Comparison of ENCODE assay signal across 25 cellular contexts in the genomic region with DNA sequence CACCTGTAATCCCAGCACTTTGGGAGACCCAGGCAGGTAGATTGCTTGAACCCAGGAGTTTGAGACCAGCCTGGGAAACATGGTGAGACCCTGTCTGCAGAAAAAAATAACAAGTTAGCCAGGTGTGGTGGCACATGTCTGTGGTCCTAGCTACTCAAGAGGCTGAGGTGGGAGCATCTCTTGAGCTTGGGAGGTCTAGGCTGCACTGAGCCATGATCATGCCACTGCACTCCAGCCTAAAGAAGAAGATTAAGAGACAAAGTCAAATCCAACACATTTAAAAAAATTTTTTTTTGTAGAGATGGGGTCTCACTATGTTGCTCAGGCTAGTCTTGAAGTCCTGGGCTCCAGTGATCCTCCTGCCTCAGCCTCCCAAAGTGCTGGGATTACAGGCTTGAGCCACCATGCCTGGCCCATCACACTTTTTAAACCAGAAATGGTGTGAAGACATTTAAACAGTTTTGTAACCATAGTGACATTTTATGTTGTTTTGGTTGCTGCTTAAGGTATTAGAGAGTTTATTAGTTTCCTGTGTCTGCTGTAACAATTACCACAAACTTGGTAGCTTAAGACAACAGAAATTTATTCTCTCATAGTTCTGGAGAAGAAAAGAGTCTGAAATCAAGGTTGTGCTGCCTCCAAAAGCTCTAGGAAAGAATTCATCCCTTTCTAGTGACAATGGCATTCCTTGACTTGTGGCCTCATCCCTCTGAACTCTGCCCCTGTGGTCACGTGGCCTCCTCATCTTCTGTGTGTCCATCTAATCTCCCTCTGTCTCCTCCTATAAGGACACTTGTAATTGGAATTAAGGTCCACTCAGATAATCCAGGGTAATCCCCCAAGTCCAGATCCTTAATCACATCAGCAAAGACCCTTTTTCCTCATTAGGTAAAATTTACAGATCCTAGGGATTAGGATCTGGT.
DNase-seq lines count a peak whose midpoint lies in the region; ATAC-seq, FAIRE-seq and TF ChIP-seq lines count a peak whose summit lies in the region.
"Had no signal": no experiment of that assay in that cellular context is flagged by ENCODE, and none has a peak within 500 bp of the region (broad histone marks: within the 10 kb centered on the region; RNA-seq: fewer than 3 reads in every experiment).

No MANE protein-coding gene starts in this region.

- H2AFZ ChIP-seq in K562 (ENCODE audit: low read depth, low read length), result no peak overlapping the region
- H2AFZ ChIP-seq: GM23338 had no signal

- no peak for FAIRE-seq in K562 (lab: Jason Lieb, UNC)
- FAIRE-seq: G401.6, RCC 7860 had no signal

- BruUV-seq in K562 (replicated peaks; lab: Mats Ljungman, UMichigan), result no TSS peak

- H3K27ac Mint-ChIP-seq in CD4-positive, alpha-beta T cell, result no peak overlapping the region
- H3K27ac Mint-ChIP-seq in immature natural killer cell, result peak overlapping the region; percentile 63 to 93 (median 86)
- H3K27ac Mint-ChIP-seq in activated naive CD8-positive, alpha-beta T cell treated with anti-CD3 and anti-CD28 coated beads, Interleukin-2, amount 50 U/mL, for 24 hours, result no peak overlapping the region
- H3K27ac Mint-ChIP-seq: GM23338, IgD-negative memory B cell had no signal

- ATAC-seq in CD4-positive, alpha-beta T cell (ENCODE audit: poor library complexity), result peak; percentile 51
- no peak for ATAC-seq in K562
- no peak for ATAC-seq in activated naive CD8-positive, alpha-beta T cell treated with anti-CD3 and anti-CD28 coated beads, Interleukin-2, amount 50 U/mL, for 24 hours
- no peak for ATAC-seq in GM21423 (IDR thresholded peaks at IDR 0.05; ENCODE audit: unreplicated experiment)
- ATAC-seq: GM23338, SK-N-SH treated with all-trans-retinoic acid at 6 μM for 48 hours had no signal

- in situ Hi-C loops in K562 (cut with MboI), result no loop called here

- H3K9me1 ChIP-seq in K562 (ENCODE audit: control insufficient read depth, insufficient read depth, low read length), result no peaks in the 10 kb centered on the region

- peaks cover 0 to 5% of the 10 kb centered on the region in 2 experiments; a peak in 1 of 5 replicates for H3K4me1 ChIP-seq in K562 (replicated peaks in 1 of 2; ENCODE audit: control insufficient read depth in 2 of 2, insufficient read depth in 2 of 2, low read length in 2 of 2)

- H3K27me3 ChIP-seq in CD4-positive, alpha-beta T cell (ENCODE audit: control insufficient read depth, insufficient read depth, low read length), result no peaks in the 10 kb centered on the region
- no peaks in the 10 kb centered on the region for H3K27me3 ChIP-seq in K562 (ENCODE audit: control insufficient read depth in 2 of 2, insufficient read depth in 2 of 2, low read length in 2 of 2)
- H3K27me3 ChIP-seq: BLaER1 treated with 17β-estradiol and CSF1 and Interleukin-3, amounts not matched to agents 10 nM and 100 nM had no signal

- H3K9ac ChIP-seq in K562 (ENCODE audit: insufficient read depth in 1 of 2, low read depth in 2 of 2, low read length in 2 of 2), result no peak overlapping the region
- H3K9ac ChIP-seq: BLaER1 treated with 17β-estradiol and CSF1 and Interleukin-3, amounts not matched to agents 10 nM and 100 nM had no signal

- no peak overlapping the region for H3K4me3 Mint-ChIP-seq in CD4-positive, alpha-beta T cell
- H3K4me3 Mint-ChIP-seq in immature natural killer cell, result peak overlapping the region in 1 of 5 donors; percentile 3
- no peak overlapping the region for H3K4me3 Mint-ChIP-seq in activated naive CD8-positive, alpha-beta T cell treated with anti-CD3 and anti-CD28 coated beads, Interleukin-2, amount 50 U/mL, for 24 hours
- H3K4me3 Mint-ChIP-seq: GM23338, IgD-negative memory B cell had no signal

- no peak for TF ChIP-seq POLR2A in K562 (conservative IDR thresholded peaks at IDR 0.05)

- no peak for TF ChIP-seq CTCF in CD4-positive, alpha-beta T cell (IDR thresholded peaks at IDR 0.05)
- TF ChIP-seq CTCF in K562 (IDR thresholded peaks at IDR 0.05 in 2 of 3, conservative IDR thresholded peaks at IDR 0.05 in 1 of 3; ENCODE audit: insufficient read depth in 2 of 3, low read depth in 1 of 3, low read length in 3 of 3), result no peak

- POLR2A ChIA-PET in CD4-positive, alpha-beta T cell (lab: Charles Lee), result interaction anchor here (0.8 kb wide), 1 partner anchor 19 kb away, joined by 6 read pairs; no protein-coding TSS in a partner anchor
- POLR2A ChIA-PET in K562 (lab: Yijun Ruan, JAX), result interaction anchor here (1.4 kb wide), 1 partner anchor 11 kb away, joined by 6 read pairs; no protein-coding TSS in a partner anchor

- no peaks in the 10 kb centered on the region for H3K27me3 Mint-ChIP-seq in CD4-positive, alpha-beta T cell
- peaks cover 0 to 4% (median 2%) of the 10 kb centered on the region in 3 donors for H3K27me3 Mint-ChIP-seq in immature natural killer cell (ENCODE audit: low read depth in 3 of 3)
- no peaks in the 10 kb centered on the region for H3K27me3 Mint-ChIP-seq in activated naive CD8-positive, alpha-beta T cell treated with anti-CD3 and anti-CD28 coated beads, Interleukin-2, amount 50 U/mL, for 24 hours
- H3K27me3 Mint-ChIP-seq: IgD-negative memory B cell had no signal

- CTCF ChIA-PET in CD4-positive, alpha-beta T cell (lab: Charles Lee), result interaction anchor here (0.8 to 1.7 kb wide), 3 partner anchors 14 to 105 kb away, joined by 3 to 7 read pairs (median 3); a partner anchor contains a TSS
- CTCF ChIA-PET in K562 (lab: Yijun Ruan, JAX; ENCODE audit: low intra/inter-chr PET ratio), result no interaction called here

- no peaks in the 10 kb centered on the region for H4K20me1 ChIP-seq in K562 (replicated peaks; ENCODE audit: control insufficient read depth, insufficient read depth, low read length)
- H4K20me1 ChIP-seq: BLaER1 treated with 17β-estradiol and CSF1 and Interleukin-3, amounts not matched to agents 10 nM and 100 nM had no signal

- TF ChIP-seq EP300 in K562 (IDR thresholded peaks at IDR 0.05; ENCODE audit: low read length), result no peak

- intact Hi-C loops in CD4-positive, alpha-beta T cell (cut with DNase I, micrococcal nuclease), result no loop called here
- intact Hi-C loops in K562 (cut with micrococcal nuclease), result no loop called here

- no peaks in the 10 kb centered on the region for H3K9me3 ChIP-seq in CD4-positive, alpha-beta T cell (ENCODE audit: control insufficient read depth, low read length)
- H3K9me3 ChIP-seq in K562 (replicated peaks; ENCODE audit: control insufficient read depth, insufficient read depth, low read depth, low read length), result no peaks in the 10 kb centered on the region

- no peaks in the 10 kb centered on the region for H3K36me3 ChIP-seq in K562 (ENCODE audit: control insufficient read depth, insufficient read depth, low read length)
- H3K36me3 ChIP-seq: BLaER1 treated with 17β-estradiol and CSF1 and Interleukin-3, amounts not matched to agents 10 nM and 100 nM had no signal

- no peak overlapping the region for H3K4me2 ChIP-seq in K562 (ENCODE audit: insufficient read depth, low read length)
- H3K4me2 ChIP-seq: GM23338 had no signal

- no peak overlapping the region for H3K4me3 ChIP-seq in K562
- H3K4me3 ChIP-seq: BLaER1 treated with 17β-estradiol and CSF1 and Interleukin-3, amounts not matched to agents 10 nM and 100 nM; GM23338 had no signal

- no peak overlapping the region for H3K27ac ChIP-seq in CD4-positive, alpha-beta T cell (ENCODE audit: low read depth, low read length)
- no peak overlapping the region for H3K27ac ChIP-seq in K562 (ENCODE audit: extremely low read depth, low read depth, low read length)
- H3K27ac ChIP-seq: BLaER1 treated with 17β-estradiol and CSF1 and Interleukin-3, amounts not matched to agents 10 nM and 100 nM; HL-60 had no signal

- 0% methylated on average over 1 of the region's 1 CpG for WGBS in K562 (ENCODE audit: insufficient coverage, low coverage, missing lambda C conversion rate)

- no peak for DNase-seq in CD4-positive, alpha-beta T cell
- DNase-seq in EH (ENCODE audit: low read depth) (peak; percentile 28), K562 (ENCODE audit: extremely low read depth in 1 of 4, low spot score in 3 of 4) (no peak), immature natural killer cell (peak; percentile 62 to 69 (median 69))
- DNase-seq in stimulated activated CD4-positive, alpha-beta T cell treated with anti-CD3 and anti-CD28 coated beads, Interleukin-4, amount 100 ng/mL, for 1 hour, result no peak
- no peak for DNase-seq in activated naive CD8-positive, alpha-beta T cell treated with anti-CD3 and anti-CD28 coated beads, Interleukin-2, amount 50 U/mL, for 24 hours
- DNase-seq: COR-L47; DMS 273 treated with DMSO at 0.1 percent for 48 hours; DND-41; HCEC 1CT; Kasumi-1; NCI-H1092 treated with DMSO at 0.1 percent for 48 hours; NCI-H146; NCI-H2081; NCI-H446 treated with DMSO at 0.1 percent for 48 hours; NK-92 treated with Interleukin-12 subunit alpha and Interleukin-12 subunit beta, amount 100 ng/mL, for 24 hours; Right ventricle myocardium superior had no signal

- no peak for TF ChIP-seq RAD21 in K562 (CRISPR knock-in tag; conservative IDR thresholded peaks at IDR 0.05 in 1 of 2, IDR thresholded peaks at IDR 0.05 in 1 of 2)

- peaks cover 13% of the 10 kb centered on the region for H3K4me1 Mint-ChIP-seq in CD4-positive, alpha-beta T cell (ENCODE audit: low read depth)
- peaks cover 20 to 37% of the 10 kb centered on the region in 2 donors for H3K4me1 Mint-ChIP-seq in immature natural killer cell
- peaks cover 17% of the 10 kb centered on the region for H3K4me1 Mint-ChIP-seq in activated naive CD8-positive, alpha-beta T cell treated with anti-CD3 and anti-CD28 coated beads, Interleukin-2, amount 50 U/mL, for 24 hours
- H3K4me1 Mint-ChIP-seq: GM23338, IgD-negative memory B cell had no signal

- H3K36me3 Mint-ChIP-seq in CD4-positive, alpha-beta T cell (ENCODE audit: low read depth), result no peaks in the 10 kb centered on the region
- H3K36me3 Mint-ChIP-seq in immature natural killer cell, result no peaks in the 10 kb centered on the region
- H3K36me3 Mint-ChIP-seq in activated naive CD8-positive, alpha-beta T cell treated with anti-CD3 and anti-CD28 coated beads, Interleukin-2, amount 50 U/mL, for 24 hours (ENCODE audit: low read depth), result no peaks in the 10 kb centered on the region

- H3K9me3 Mint-ChIP-seq in CD4-positive, alpha-beta T cell, result no peaks in the 10 kb centered on the region
- H3K9me3 Mint-ChIP-seq in immature natural killer cell, result peaks cover 0 to 3% (median 0%) of the 10 kb centered on the region in 6 donors
- H3K9me3 Mint-ChIP-seq in activated naive CD8-positive, alpha-beta T cell treated with anti-CD3 and anti-CD28 coated beads, Interleukin-2, amount 50 U/mL, for 24 hours, result no peaks in the 10 kb centered on the region
- H3K9me3 Mint-ChIP-seq: GM23338, IgD-negative memory B cell had no signal

- H3K79me2 ChIP-seq in K562 (ENCODE audit: control insufficient read depth, insufficient read depth, low read length), result no peaks in the 10 kb centered on the region

TF ChIP-seq in K562, 482 proteins besides CTCF, POLR2A, EP300 and RAD21 (continues in another document):
- TF ChIP-seq ZNF121 (CRISPR knock-in tag; conservative IDR thresholded peaks at IDR 0.05) (no peak), NR2C2 (CRISPR knock-in tag; IDR thresholded peaks at IDR 0.05) (no peak), NR2C2 (tag; IDR thresholded peaks at IDR 0.05) (peak; percentile 13; the same call in 1 of the 2 replicates)

Comparison
In these comparisons a context has a peak if more than half of its experiments do, and no peak if none do; other contexts are left out.
1. DNase-seq: peak in EH (single experiment) and immature natural killer cell (3 of 3); none in CD4-positive, alpha-beta T cell (0 of 10), K562 (0 of 4), stimulated activated CD4-positive, alpha-beta T cell treated with anti-CD3 and anti-CD28 coated beads, Interleukin-4, amount 100 ng/mL, for 1 hour (single experiment) and activated naive CD8-positive, alpha-beta T cell treated with anti-CD3 and anti-CD28 coated beads, Interleukin-2, amount 50 U/mL, for 24 hours (single experiment).
2. H3K27ac Mint-ChIP-seq: peak in immature natural killer cell (6 of 6); none in CD4-positive, alpha-beta T cell (single experiment) and activated naive CD8-positive, alpha-beta T cell treated with anti-CD3 and anti-CD28 coated beads, Interleukin-2, amount 50 U/mL, for 24 hours (single experiment).